Comparison of ENCODE assay signal across 8 cellular contexts in the genomic region with DNA sequence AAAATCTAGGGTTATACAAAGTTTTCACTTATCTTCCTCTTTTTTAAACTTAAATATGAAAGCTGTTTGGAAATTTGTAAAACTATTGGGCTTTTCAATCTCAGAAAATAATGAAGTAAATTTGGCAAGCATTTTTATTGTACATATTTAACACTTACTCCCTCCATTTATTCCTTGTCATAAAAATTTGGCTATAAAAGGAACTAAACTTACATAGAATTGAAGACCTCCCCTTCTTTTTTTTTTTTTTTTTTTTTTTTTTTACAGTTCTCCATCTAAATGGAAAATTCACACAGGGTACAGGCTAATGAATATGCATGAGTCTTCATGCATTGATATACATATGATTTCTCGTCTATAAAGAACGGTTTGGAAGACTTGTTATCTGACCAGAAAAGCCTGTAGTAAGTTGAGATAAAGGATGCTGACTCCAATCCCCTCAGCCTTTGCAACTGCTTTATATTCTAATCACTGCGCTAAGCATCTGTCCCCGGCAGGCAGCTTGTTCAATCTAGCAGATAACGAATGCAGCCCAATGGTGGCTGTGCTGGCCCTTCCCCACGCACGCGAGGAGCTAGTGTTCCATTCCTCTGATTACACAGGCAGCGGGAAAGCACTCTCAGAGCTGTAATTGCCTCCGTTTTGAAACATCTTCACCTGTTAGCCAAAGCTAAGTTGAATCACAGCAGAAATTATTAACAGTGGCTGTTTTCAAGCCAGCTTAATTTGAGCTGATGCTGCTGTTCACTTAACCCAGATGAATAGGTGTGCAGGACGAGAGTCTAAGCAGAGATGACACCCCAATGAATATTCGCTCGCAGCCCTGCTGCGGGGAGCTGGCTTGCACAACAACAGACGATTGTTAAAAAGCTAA.
DNase-seq lines count a peak whose midpoint lies in the region; ATAC-seq, FAIRE-seq and TF ChIP-seq lines count a peak whose summit lies in the region.

No MANE protein-coding gene starts in this region.

- H3K4me1 ChIP-seq in fibroblast of lung (ENCODE audit: control insufficient read depth, extremely low read depth, insufficient read depth, low read length), result peaks cover 3% of the 10 kb centered on the region
- no peaks in the 10 kb centered on the region for H3K4me1 ChIP-seq in pancreas

- no peak overlapping the region for H3K9ac ChIP-seq in fibroblast of lung (ENCODE audit: insufficient read depth, low read length)

- H3K27me3 ChIP-seq in fibroblast of lung (ENCODE audit: control insufficient read depth, insufficient read depth, low read length), result no peaks in the 10 kb centered on the region
- H3K27me3 ChIP-seq in pancreas, result no peaks in the 10 kb centered on the region

- intact Hi-C loops in pancreas (cut with DNase I), result no loop called here

- H4K20me1 ChIP-seq in fibroblast of lung (ENCODE audit: control insufficient read depth, extremely low read depth, insufficient read depth, low read length), result no peaks in the 10 kb centered on the region

- DNase-seq in NCI-H1436 (lab: John Stamatoyannopoulos, UW) (peak; percentile 30), NCI-H1436 treated with DMSO at 0.1 percent for 48 hours (lab: John Stamatoyannopoulos, UW) (no peak), NCI-H524 treated with DMSO at 0.1 percent for 48 hours (lab: John Stamatoyannopoulos, UW) (peak; percentile 43), fibroblast of lung (ENCODE audit: low read depth in 2 of 2) (peak; percentile 15 to 26), pancreas (no peak), HuH-7.5 (ENCODE audit: low spot score) (no peak), RPMI8226 (no peak), H4 (ENCODE audit: low spot score) (no peak)

- no peak for FAIRE-seq in pancreas (lab: Jason Lieb, UNC)

- TF ChIP-seq CTCF in fibroblast of lung (conservative IDR thresholded peaks at IDR 0.05 in 1 of 2, IDR thresholded peaks at IDR 0.05 in 1 of 2; ENCODE audit: low read depth in 1 of 2, low read length in 2 of 2) (no peak), pancreas (IDR thresholded peaks at IDR 0.05) (no peak)

- H3K4me3 ChIP-seq in fibroblast of lung (replicated peaks in 1 of 4; ENCODE audit: control extremely low read depth in 1 of 4, insufficient read depth in 1 of 4, low read depth in 3 of 4, low read length in 4 of 4) (peak overlapping the region; percentile 17 to 61 (median 30)), pancreas (peak overlapping the region in 1 of 4 donors; percentile 5)

- H3K36me3 ChIP-seq in fibroblast of lung (ENCODE audit: control insufficient read depth, insufficient read depth, low read length) (no peaks in the 10 kb centered on the region), pancreas (no peaks in the 10 kb centered on the region)

- no peak overlapping the region for H3K27ac ChIP-seq in fibroblast of lung (ENCODE audit: insufficient read depth, low read length)
- no peak overlapping the region for H3K27ac ChIP-seq in pancreas

- peak overlapping the region; percentile 25 for H2AFZ ChIP-seq in fibroblast of lung (ENCODE audit: low read length)

- ATAC-seq in pancreas, result peak in 3 of 4 donors; percentile 25 to 62 (median 60)

- H3K4me2 ChIP-seq in fibroblast of lung (ENCODE audit: extremely low read depth, insufficient read depth, low read length), result peak overlapping the region; percentile 73

- H3K79me2 ChIP-seq in fibroblast of lung (ENCODE audit: control insufficient read depth, insufficient read depth, low read length), result no peaks in the 10 kb centered on the region

- H3K9me3 ChIP-seq in fibroblast of lung (ENCODE audit: control insufficient read depth, insufficient read depth, low read depth, low read length), result no peaks in the 10 kb centered on the region
- no peaks in the 10 kb centered on the region for H3K9me3 ChIP-seq in pancreas

- WGBS in pancreas, 2 donors, result 43 to 52% methylated on average over 15 of the region's 15 CpGs

Comparison
In these comparisons a context has a peak if more than half of its experiments do, and no peak if none do; other contexts are left out.
1. DNase-seq: peak in NCI-H1436 (single experiment), NCI-H524 treated with DMSO at 0.1 percent for 48 hours (single experiment) and fibroblast of lung (2 of 2); none in NCI-H1436 treated with DMSO at 0.1 percent for 48 hours (single experiment), pancreas (0 of 6), HuH-7.5 (single experiment), RPMI8226 (single experiment) and H4 (single experiment).